ENCODE assay signal across 34 cellular contexts in the genomic region with DNA sequence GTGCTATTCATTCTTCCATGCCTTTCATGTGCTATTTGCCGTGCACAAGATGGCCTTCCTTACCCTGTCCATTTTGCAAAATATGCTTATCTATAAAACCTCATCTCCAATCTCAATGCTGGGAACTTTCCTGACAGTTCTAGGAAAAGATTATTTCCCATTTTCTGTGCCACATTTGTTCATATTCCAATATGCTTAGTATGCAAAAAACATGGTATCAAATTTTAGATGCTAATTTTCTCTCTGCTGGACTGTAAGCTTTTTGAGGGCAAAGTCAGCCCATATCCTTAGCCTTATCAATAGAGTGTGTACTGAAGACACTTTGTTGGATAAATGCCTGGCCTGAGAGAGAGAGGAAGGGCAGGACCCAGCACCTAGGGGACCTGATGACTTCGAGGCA. TPM values are rescaled to one million over a fixed set of nuclear protein-coding genes. Genes with fewer than 3 reads are reported as not detected.
"Had no signal": no experiment of that assay in that cellular context is flagged by ENCODE, and none has a peak within 500 bp of the region (broad histone marks: within the 10 kb centered on the region; RNA-seq: fewer than 3 reads in every experiment).

No MANE protein-coding gene starts in this region.

- H3K27ac Mint-ChIP-seq: activated CD4-positive, alpha-beta memory T cell treated with anti-CD3 and anti-CD28 coated beads, Interleukin-2, amount 10 ng/mL, durations not matched to agents 7 days and 5 days; activated CD4-positive, alpha-beta T cell treated with anti-CD3 and anti-CD28 coated beads, Interleukin-2, amount 10 ng/mL, durations not matched to agents 7 days and 5 days; activated naive CD4-positive, alpha-beta T cell treated with anti-CD3 and anti-CD28 coated beads, Interleukin-2, amount 10 ng/mL, durations not matched to agents 7 days and 5 days; activated naive CD4-positive, alpha-beta T cell treated with anti-CD3 and anti-CD28 coated beads, Interleukin-2, amount 50 U/mL, for 72 hours; activated naive CD8-positive, alpha-beta T cell treated with anti-CD3 and anti-CD28 coated beads, Interleukin-2, amount 10 ng/mL, durations not matched to agents 7 days and 5 days; activated T-cell treated with anti-CD3 and anti-CD28 coated beads, Interleukin-2, amount 50 U/mL, for 24 hours; activated T-cell treated with anti-CD3 and anti-CD28 coated beads, Interleukin-2, amount 50 U/mL, for 72 hours; brain; WTC11 had no signal

- H3K27me3 Mint-ChIP-seq: activated naive CD4-positive, alpha-beta T cell treated with anti-CD3 and anti-CD28 coated beads, Interleukin-2, amount 10 ng/mL, durations not matched to agents 7 days and 5 days; activated naive CD8-positive, alpha-beta T cell treated with anti-CD3 and anti-CD28 coated beads, Interleukin-2, amount 10 ng/mL, durations not matched to agents 7 days and 5 days had no signal

- H3K9me3 ChIP-seq: ascending aorta, breast epithelium, colonic mucosa, esophagus squamous epithelium had no signal

- H3K27ac ChIP-seq: ascending aorta, breast epithelium, cardiac muscle cell, colonic mucosa, epithelial cell of prostate, esophagus squamous epithelium, VCaP had no signal

- DNase-seq: activated CD4-positive, alpha-beta memory T cell treated with anti-CD3 and anti-CD28 coated beads, Interleukin-2, amount 10 ng/mL, durations not matched to agents 7 days and 5 days; activated CD4-positive, alpha-beta T cell treated with anti-CD3 and anti-CD28 coated beads for 1 hour; activated CD4-positive, alpha-beta T cell treated with anti-CD3 and anti-CD28 coated beads for 4 hours; activated CD4-positive, alpha-beta T cell treated with anti-CD3 and anti-CD28 coated beads, Interleukin-2, amount 10 ng/mL, durations not matched to agents 7 days and 5 days; activated CD4-positive, alpha-beta T cell treated with anti-CD3 and anti-CD28 coated beads, Interleukin-2, amount 50 U/mL, for 4 hours; activated CD8-positive, alpha-beta memory T cell treated with anti-CD3 and anti-CD28 coated beads, Interleukin-2, amount 50 U/mL, for 48 hours; activated gamma-delta T cell; activated naive CD4-positive, alpha-beta T cell; activated naive CD4-positive, alpha-beta T cell treated with anti-CD3 and anti-CD28 coated beads, Interleukin-2, amount 10 ng/mL, durations not matched to agents 7 days and 5 days; activated naive CD8-positive, alpha-beta T cell treated with anti-CD3 and anti-CD28 coated beads, Interleukin-2, amount 10 ng/mL, durations not matched to agents 7 days and 5 days; activated T-cell treated with anti-CD3 and anti-CD28 coated beads for 4 hours; activated T-cell treated with anti-CD3 and anti-CD28 coated beads, Interleukin-2, amount 50 U/mL, for 24 hours; activated T-cell treated with anti-CD3 and anti-CD28 coated beads, Interleukin-2, amount 50 U/mL, for 72 hours; central memory CD4-positive, alpha-beta T cell; cerebellar nuclear complex; colonic mucosa; effector CD8-positive, alpha-beta T cell; esophagus squamous epithelium; head of caudate nucleus; T-helper 2 cell had no signal

- H3K36me3 Mint-ChIP-seq: activated naive CD4-positive, alpha-beta T cell treated with anti-CD3 and anti-CD28 coated beads, Interleukin-2, amount 10 ng/mL, durations not matched to agents 7 days and 5 days; activated naive CD4-positive, alpha-beta T cell treated with anti-CD3 and anti-CD28 coated beads, Interleukin-2, amount 50 U/mL, for 72 hours; activated naive CD8-positive, alpha-beta T cell treated with anti-CD3 and anti-CD28 coated beads, Interleukin-2, amount 10 ng/mL, durations not matched to agents 7 days and 5 days; brain; WTC11 had no signal

- H3K9me3 Mint-ChIP-seq: activated CD4-positive, alpha-beta memory T cell treated with anti-CD3 and anti-CD28 coated beads, Interleukin-2, amount 10 ng/mL, durations not matched to agents 7 days and 5 days; activated CD4-positive, alpha-beta T cell treated with anti-CD3 and anti-CD28 coated beads, Interleukin-2, amount 10 ng/mL, durations not matched to agents 7 days and 5 days; activated naive CD4-positive, alpha-beta T cell treated with anti-CD3 and anti-CD28 coated beads, Interleukin-2, amount 10 ng/mL, durations not matched to agents 7 days and 5 days; activated naive CD8-positive, alpha-beta T cell treated with anti-CD3 and anti-CD28 coated beads, Interleukin-2, amount 10 ng/mL, durations not matched to agents 7 days and 5 days; activated T-cell treated with anti-CD3 and anti-CD28 coated beads, Interleukin-2, amount 50 U/mL, for 24 hours; brain had no signal

- H3K36me3 ChIP-seq: ascending aorta, breast epithelium, cardiac muscle cell, colonic mucosa, esophagus squamous epithelium had no signal

- H3K4me1 ChIP-seq: ascending aorta, breast epithelium, esophagus squamous epithelium had no signal

- H3K27me3 ChIP-seq: ascending aorta, breast epithelium, cardiac muscle cell, colonic mucosa, esophagus squamous epithelium had no signal

- ATAC-seq: activated naive CD4-positive, alpha-beta T cell treated with anti-CD3 and anti-CD28 coated beads, Interleukin-2, amount 50 U/mL, for 72 hours; activated T-cell treated with anti-CD3 and anti-CD28 coated beads, Interleukin-2, amount 50 U/mL, for 72 hours; WTC11 had no signal

- H3K4me3 Mint-ChIP-seq: activated CD4-positive, alpha-beta memory T cell treated with anti-CD3 and anti-CD28 coated beads, Interleukin-2, amount 10 ng/mL, durations not matched to agents 7 days and 5 days; activated CD4-positive, alpha-beta T cell treated with anti-CD3 and anti-CD28 coated beads, Interleukin-2, amount 10 ng/mL, durations not matched to agents 7 days and 5 days; activated naive CD4-positive, alpha-beta T cell treated with anti-CD3 and anti-CD28 coated beads, Interleukin-2, amount 10 ng/mL, durations not matched to agents 7 days and 5 days; activated naive CD8-positive, alpha-beta T cell treated with anti-CD3 and anti-CD28 coated beads, Interleukin-2, amount 10 ng/mL, durations not matched to agents 7 days and 5 days; activated T-cell treated with anti-CD3 and anti-CD28 coated beads, Interleukin-2, amount 50 U/mL, for 24 hours; activated T-cell treated with anti-CD3 and anti-CD28 coated beads, Interleukin-2, amount 50 U/mL, for 72 hours; brain; WTC11 had no signal

- H3K4me1 Mint-ChIP-seq: activated naive CD4-positive, alpha-beta T cell treated with anti-CD3 and anti-CD28 coated beads, Interleukin-2, amount 10 ng/mL, durations not matched to agents 7 days and 5 days had no signal

- H3K4me3 ChIP-seq: ascending aorta, breast epithelium, cardiac muscle cell, colonic mucosa, esophagus squamous epithelium had no signal

RNA-seq across cellular contexts. Expression of gene MGAM2, which starts 39.4 kb away (rescaled TPM):
- total RNA-seq: activated CD4-positive, alpha-beta memory T cell treated with anti-CD3 and anti-CD28 coated beads, Interleukin-2, amount 10 ng/mL, durations not matched to agents 7 days and 5 days; activated CD4-positive, alpha-beta T cell treated with anti-CD3 and anti-CD28 coated beads, Interleukin-2, amount 10 ng/mL, durations not matched to agents 7 days and 5 days; activated naive CD4-positive, alpha-beta T cell treated with anti-CD3 and anti-CD28 coated beads, Interleukin-2, amount 50 U/mL, for 72 hours; activated naive CD8-positive, alpha-beta T cell treated with anti-CD3 and anti-CD28 coated beads, Interleukin-2, amount 10 ng/mL, durations not matched to agents 7 days and 5 days; ascending aorta; dermis microvascular lymphatic vessel endothelial cell; endothelial cell of umbilical vein; fibroblast of lung; fibroblast of villous mesenchyme; frontal cortex; T-helper 1 cell treated with Interleukin-12 subunit alpha and Interleukin-12 subunit beta and Interleukin-4 antibody, amounts not matched to agents 30 ng/mL and 1 ng/mL, for 36 hours; WTC11 had no signal
